Comparison of ENCODE assay signal across 20 cellular contexts in genomic region chr15:70149667-70150404, GRCh38. TPM values are rescaled to one million over a fixed set of nuclear protein-coding genes. Genes with fewer than 3 reads are reported as not detected.
A peak's percentile ranks its signal among the peaks of the same experiment; 100 is the strongest.
DNase-seq lines count a peak whose midpoint lies in the region; ATAC-seq, FAIRE-seq and TF ChIP-seq lines count a peak whose summit lies in the region.
"Had no signal": no experiment of that assay in that cellular context is flagged by ENCODE, and none has a peak within 500 bp of the region (broad histone marks: within the 10 kb centered on the region; RNA-seq: fewer than 3 reads in every experiment).

No MANE protein-coding gene starts in this region.

- H3K9me3 ChIP-seq in A549 = no peaks in the 10 kb centered on the region
- H3K9me3 ChIP-seq in kidney (ENCODE audit: control insufficient read depth in 1 of 2, low read length in 2 of 2) = no peaks in the 10 kb centered on the region
- H3K9me3 ChIP-seq: prostate gland had no signal

- H3K27ac Mint-ChIP-seq in HFFc6 = no peak overlapping the region

- 79% methylated on average over 4 of the region's 4 CpGs for whole genome bisulfite sequencing in A549 (ENCODE audit: missing lambda C conversion rate)

- H3K4me1 ChIP-seq in A549 = peaks cover 13% of the 10 kb centered on the region; the same call in 2 of the 3 replicates
- H3K4me1 ChIP-seq in kidney (ENCODE audit: control insufficient read depth in 1 of 2, insufficient read depth in 1 of 2, low read depth in 1 of 2, low read length in 2 of 2) = peaks cover 7 to 12% of the 10 kb centered on the region in 2 donors
- H3K4me1 ChIP-seq: prostate gland had no signal

- H3K4me3 ChIP-seq in A549 (no peak overlapping the region), fibroblast of mammary gland (ENCODE audit: control insufficient read depth, low read depth, low read length) (no peak overlapping the region), kidney (ENCODE audit: low read length in 2 of 2) (no peak overlapping the region)
- H3K4me3 ChIP-seq: cardiac muscle cell, prostate gland had no signal

- ATAC-seq in A549 (peak; percentile 51 to 72; a peak in 4 of 6 replicates), SK-N-SH treated with all-trans-retinoic acid at 6 μM for 48 hours (peak; percentile 44; the same call in 2 of the 3 replicates), HG02798 (IDR thresholded peaks at IDR 0.05; ENCODE audit: poor library complexity, unreplicated experiment) (no peak)
- ATAC-seq: left ventricle myocardium superior; stimulated activated naive CD8-positive, alpha-beta T cell treated with anti-CD3 and anti-CD28 coated beads, Interleukin-15, amount 100 ng/mL, for 72 hours had no signal

- H3K27ac ChIP-seq in A549 (peak overlapping the region; percentile 48 to 72), kidney (ENCODE audit: low read depth in 2 of 2, low read length in 2 of 2) (no peak overlapping the region)
- H3K27ac ChIP-seq: cardiac muscle cell, prostate gland had no signal

- TF ChIP-seq CTCF in A549 (IDR thresholded peaks at IDR 0.05) (no peak), HFFc6 (IDR thresholded peaks at IDR 0.05) (no peak), fibroblast of mammary gland (conservative IDR thresholded peaks at IDR 0.05; ENCODE audit: control insufficient read depth, insufficient read depth, low read depth, low read length) (no peak), kidney (IDR thresholded peaks at IDR 0.05; ENCODE audit: borderline replicate concordance, extremely low read depth, insufficient read depth) (no peak)

- H3K27me3 Mint-ChIP-seq in HFFc6 (ENCODE audit: insufficient read depth) = peaks cover 39% of the 10 kb centered on the region

- intact Hi-C loops in kidney (cut with DNase I) = no loop called here

- DNase-seq in A549 (ENCODE audit: low read depth in 1 of 2, low spot score in 1 of 2) = peak in 1 of 2 experiments; percentile 63
- DNase-seq in HFFc6 = peak; percentile 39
- peak; percentile 62 for DNase-seq in fibroblast of mammary gland (ENCODE audit: low read depth)
- no peak for DNase-seq in NCI-H1417 (lab: John Stamatoyannopoulos, UW)
- DNase-seq in NCI-H146 (lab: John Stamatoyannopoulos, UW) = no peak
- no peak for DNase-seq in kidney
- DNase-seq: activated CD4-positive, CD25-positive, alpha-beta regulatory T cell treated with anti-CD3 and anti-CD28 coated beads, Interleukin-2, amount 50 U/mL, for 72 hours; activated CD8-positive, alpha-beta memory T cell treated with anti-CD3 and anti-CD28 coated beads, Interleukin-2, amount 50 U/mL, for 4 hours; activated naive CD4-positive, alpha-beta T cell; effector CD8-positive, alpha-beta T cell; foreskin fibroblast; Kasumi-1; left ventricle myocardium superior; NCI-H187; NCI-H510A; stimulated activated naive CD8-positive, alpha-beta T cell treated with anti-CD3 and anti-CD28 coated beads, Interleukin-15, amount 100 ng/mL, for 72 hours had no signal

- no peaks in the 10 kb centered on the region for H3K9me3 Mint-ChIP-seq in HFFc6
- H3K9me3 Mint-ChIP-seq: stimulated activated naive CD8-positive, alpha-beta T cell treated with anti-CD3 and anti-CD28 coated beads, Interleukin-15, amount 100 ng/mL, for 72 hours had no signal

- H3K36me3 Mint-ChIP-seq in HFFc6 (ENCODE audit: low read depth) = no peaks in the 10 kb centered on the region

- TF ChIP-seq POLR2A in A549 (IDR thresholded peaks at IDR 0.05; ENCODE audit: low read length) = no peak

- CTCF ChIA-PET in A549 (lab: Yijun Ruan, JAX) = no interaction called here

- POLR2A ChIA-PET in A549 (lab: Yijun Ruan, JAX) = no interaction called here

- no peaks in the 10 kb centered on the region for H3K36me3 ChIP-seq in kidney (ENCODE audit: control insufficient read depth in 1 of 2, insufficient read depth in 2 of 2, low read length in 2 of 2)
- H3K36me3 ChIP-seq: cardiac muscle cell, prostate gland had no signal

- H3K4me3 Mint-ChIP-seq in HFFc6 = no peak overlapping the region
- H3K4me3 Mint-ChIP-seq: stimulated activated naive CD8-positive, alpha-beta T cell treated with anti-CD3 and anti-CD28 coated beads, Interleukin-15, amount 100 ng/mL, for 72 hours had no signal

- H3K9ac ChIP-seq in kidney (ENCODE audit: low read length in 2 of 2) = no peak overlapping the region

- peak; percentile 2 to 24; a peak in 1 of 5 replicates for TF ChIP-seq RAD21 in A549 (conservative IDR thresholded peaks at IDR 0.05 in 1 of 2, IDR thresholded peaks at IDR 0.05 in 1 of 2)

- H3K4me2 ChIP-seq in A549 = peak overlapping the region; percentile 27; the same call in 2 of the 3 replicates

- TF ChIP-seq EP300 in A549 (IDR thresholded peaks at IDR 0.05) = no peak

- FAIRE-seq in A549 (lab: Jason Lieb, UNC) = peak; percentile 67
- FAIRE-seq in kidney (lab: Jason Lieb, UNC) = no peak

- peaks cover 7% of the 10 kb centered on the region for H3K4me1 Mint-ChIP-seq in HFFc6 (ENCODE audit: low read depth)

TF ChIP-seq in A549, 52 proteins besides CTCF, POLR2A, EP300 and RAD21:
- TF ChIP-seq NFE2L2 (conservative IDR thresholded peaks at IDR 0.05; ENCODE audit: low read length) = peak; percentile 43; the same call in 1 of the 2 replicates
- no peak for TF ChIP-seq MAX (IDR thresholded peaks at IDR 0.05)
- TF ChIP-seq POLR2AphosphoS2 (conservative IDR thresholded peaks at IDR 0.05; ENCODE audit: low read length) = no peak
- TF ChIP-seq FOSL2 (IDR thresholded peaks at IDR 0.05) = no peak
- TF ChIP-seq FOSL2 (CRISPR knock-in tag; IDR thresholded peaks at IDR 0.05) = 0 out of 2 replicates have a peak, but pooled peaks have one; percentile 27
- TF ChIP-seq BHLHE40 (IDR thresholded peaks at IDR 0.05; ENCODE audit: low read depth, low read length) = no peak
- peak; percentile 72 for TF ChIP-seq MAFK (IDR thresholded peaks at IDR 0.05; ENCODE audit: partially characterized antibody)
TF ChIP-seq in A549: peak in this region for 3.

TF ChIP-seq in SK-N-SH treated with all-trans-retinoic acid at 6 μM for 48 hours, 23 proteins besides CTCF, POLR2A, EP300 and RAD21:
- TF ChIP-seq ISL1 (CRISPR knock-in tag; IDR thresholded peaks at IDR 0.05) = peak; percentile 92
- TF ChIP-seq ARNTL (CRISPR knock-in tag; IDR thresholded peaks at IDR 0.05; ENCODE audit: borderline replicate concordance, low read depth) = no peak

RNA-seq across cellular contexts. Expression of gene TLE3, which starts 52.1 kb away (rescaled TPM):
- 4.6 and 6.6 TPM in 2 replicates for polyA plus RNA-seq in A549 (2011; rRNA removed)
- polyA plus RNA-seq in A549 (2012; cell fraction: cytosol; rRNA removed) = 6.7 and 9.5 TPM in 2 replicates
- polyA plus RNA-seq in A549 (2012; cell fraction: nucleus; rRNA removed) = 17.4 and 28.4 TPM in 2 replicates
- polyA plus RNA-seq in A549 (2017; fragmentation: RNase III; extraction: RNeasy Plus Mini Kit Qiagen cat#74134 plus additional on column Dnase treatment) = 5.3 to 5.7 TPM (median 5.5 TPM) in 3 replicates
- polyA minus RNA-seq in A549 (2011; rRNA and poly(A)+ RNA removed) = 11.0 and 13.6 TPM in 2 replicates
- 10 to 100 TPM in 4 of 6 experiments, 1 to 10 TPM in 2; 6.0 to 17.6 (median 13.8) TPM for total RNA-seq in HFFc6 (2021; fragmentation: NEBNext Ultra II Directional; extraction: Animal tissue kit (Norgen Biotek cat#: 25700))
- 71.7 TPM for total RNA-seq in kidney
- polyA plus RNA-seq in kidney (ENCODE audit: insufficient read depth, low read depth, low replicate concordance) = 10.3 TPM

Comparison
In these comparisons a context has a peak if more than half of its experiments do, and no peak if none do; other contexts are left out.
1. DNase-seq: peak in HFFc6 (single experiment) and fibroblast of mammary gland (single experiment); none in NCI-H1417 (0 of 3), NCI-H146 (single experiment) and kidney (single experiment).
2. H3K27ac ChIP-seq: peak in A549 (2 of 2); none in kidney (0 of 2).